ENCODE assay signal across 7 cellular contexts in genomic region chr10:80985105-80985504, GRCh38.
"Had no signal": no experiment of that assay in that cellular context is flagged by ENCODE, and none has a peak within 500 bp of the region (broad histone marks: within the 10 kb centered on the region; RNA-seq: fewer than 3 reads in every experiment).

No MANE protein-coding gene starts in this region.

- H3K27ac ChIP-seq: HL-60 had no signal

- ATAC-seq: GM23338, HCT116 had no signal

- H2AFZ ChIP-seq: GM23338 had no signal

- H3K4me2 ChIP-seq: GM23338 had no signal

- H3K4me3 ChIP-seq: GM23338, HAP-1 had no signal

- DNase-seq: H7, HFFc6, KG1 had no signal

- H3K4me1 ChIP-seq: HAP-1 had no signal

- H3K36me3 ChIP-seq: HAP-1 had no signal

- H3K9me3 ChIP-seq: HAP-1 had no signal
